20 cellular contexts compared by ENCODE assay signal in the genomic region with DNA sequence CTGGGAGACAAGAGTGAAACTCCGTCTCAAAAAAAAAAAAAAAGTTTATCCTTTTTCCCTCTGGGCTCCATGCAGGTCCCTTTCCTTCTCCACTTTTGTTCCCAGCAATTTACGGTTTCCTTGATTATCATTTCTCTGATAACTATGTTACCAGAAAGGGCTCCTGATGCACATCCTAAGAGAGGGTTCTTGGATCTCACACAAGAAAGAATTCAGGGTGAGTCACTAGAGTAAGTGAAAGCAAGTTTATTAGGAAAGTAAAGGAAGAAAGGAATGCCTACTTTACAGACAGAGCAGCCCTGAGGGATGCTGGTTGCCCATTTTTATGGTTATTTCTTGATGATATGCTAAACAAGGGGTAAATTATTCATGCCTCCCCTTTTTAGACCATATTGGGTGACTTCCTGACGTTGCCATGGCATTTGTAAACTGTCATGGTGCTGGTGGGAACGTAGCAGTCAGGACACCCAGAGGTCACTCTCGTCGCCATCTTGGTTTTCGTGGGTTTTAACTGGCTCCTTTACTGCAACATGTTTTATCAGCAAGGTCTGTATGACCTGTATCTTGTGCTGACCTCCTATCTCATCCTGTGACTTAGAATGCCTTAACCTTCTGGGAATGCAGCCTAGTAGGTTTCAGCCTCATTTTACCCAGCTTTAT. TPM values are rescaled to one million over a fixed set of nuclear protein-coding genes. Genes with fewer than 3 reads are reported as not detected.
DNase-seq lines count a peak whose midpoint lies in the region; TF ChIP-seq lines count a peak whose summit lies in the region.
"Had no signal": no experiment of that assay in that cellular context is flagged by ENCODE, and none has a peak within 500 bp of the region (broad histone marks: within the 10 kb centered on the region; RNA-seq: fewer than 3 reads in every experiment).

No MANE protein-coding gene starts in this region.

- peak overlapping the region; percentile 48; the same call in 1 of the 2 replicates for H2AFZ ChIP-seq in Karpas-422 (ENCODE audit: low read length)

- TF ChIP-seq POLR2A in uterus (IDR thresholded peaks at IDR 0.05) = no peak
- no peak for TF ChIP-seq POLR2A in adrenal gland (IDR thresholded peaks at IDR 0.05)

- H3K36me3 ChIP-seq in Karpas-422 (ENCODE audit: insufficient read depth, low read length) (no peaks in the 10 kb centered on the region), brain microvascular endothelial cell (replicated peaks) (no peaks in the 10 kb centered on the region), uterus (no peaks in the 10 kb centered on the region), adrenal gland (replicated peaks in 1 of 2) (no peaks in the 10 kb centered on the region)
- H3K36me3 ChIP-seq: colonic mucosa, heart right ventricle, ovary, spleen, upper lobe of left lung had no signal

- no peaks in the 10 kb centered on the region for H3K79me2 ChIP-seq in Karpas-422 (ENCODE audit: low read length)

- 64 to 78% (median 74%) methylated on average over 7 of the region's 7 CpGs for WGBS in adrenal gland, 4 donors

- no peaks in the 10 kb centered on the region for H3K9me2 ChIP-seq in Karpas-422 (replicated peaks; ENCODE audit: insufficient read depth, low read length)

- no peak overlapping the region for H3K4me3 ChIP-seq in AG10803 (ENCODE audit: low read length)
- H3K4me3 ChIP-seq in Karpas-422 (ENCODE audit: low read length) = no peak overlapping the region
- no peak overlapping the region for H3K4me3 ChIP-seq in brain microvascular endothelial cell (ENCODE audit: low read depth, low read length)
- no peak overlapping the region for H3K4me3 ChIP-seq in uterus
- H3K4me3 ChIP-seq in adrenal gland = no peak overlapping the region
- H3K4me3 ChIP-seq: colonic mucosa, heart right ventricle, ovary, spleen, upper lobe of left lung had no signal

- intact Hi-C loops in uterus (cut with DNase I; ENCODE audit: low total_unique reads) (loop anchor here (5.0 kb wide), 1 partner anchor 152 kb away; no protein-coding TSS in a partner anchor), adrenal gland (cut with DNase I) (loop anchor here in 1 of 2 donors (5.0 kb wide), 2 partner anchors 152 to 357 kb away; no protein-coding TSS in a partner anchor)

- peak; percentile 57 for DNase-seq in AG10803 (ENCODE audit: low read depth)
- no peak for DNase-seq in Karpas-422
- DNase-seq in brain microvascular endothelial cell = peak; percentile 9
- peak; percentile 23 for DNase-seq in kidney tubule cell (ENCODE audit: low spot score)
- DNase-seq in uterus = no peak
- no peak for DNase-seq in activated naive CD4-positive, alpha-beta T cell (lab: John Stamatoyannopoulos, UW)
- DNase-seq in adrenal gland = no peak
- no peak for DNase-seq in effector CD4-positive, alpha-beta T cell
- DNase-seq: activated CD4-positive, alpha-beta T cell treated with anti-CD3 and anti-CD28 coated beads, Interleukin-2, amount 50 U/mL, for 4 hours; activated T-cell treated with anti-CD3 and anti-CD28 coated beads, Interleukin-2, amount 50 U/mL, for 72 hours; colonic mucosa; GF-D8; heart right ventricle; Kasumi-1; left colon; NCI-H146; ovary; spleen; stimulated activated naive CD4-positive, alpha-beta T cell; upper lobe of left lung had no signal

- H3K4me2 ChIP-seq in Karpas-422 (ENCODE audit: low read depth, low read length, poor library complexity, severe bottlenecking) = no peak overlapping the region

- in situ Hi-C loops in brain microvascular endothelial cell (cut with HindIII; ENCODE audit: low pct_ligation_motif_present, low sequenced_read_pairs) = no loop called here

- H3K9me3 ChIP-seq in Karpas-422 (ENCODE audit: low read length) (no peaks in the 10 kb centered on the region), uterus (no peaks in the 10 kb centered on the region), adrenal gland (replicated peaks in 1 of 3) (no peaks in the 10 kb centered on the region)
- H3K9me3 ChIP-seq: colonic mucosa, heart right ventricle, ovary, spleen, upper lobe of left lung had no signal

- H3K27ac ChIP-seq in Karpas-422 (ENCODE audit: low read length) = no peak overlapping the region
- H3K27ac ChIP-seq in brain microvascular endothelial cell = no peak overlapping the region
- H3K27ac ChIP-seq in uterus = no peak overlapping the region
- no peak overlapping the region for H3K27ac ChIP-seq in adrenal gland
- H3K27ac ChIP-seq: colonic mucosa, heart right ventricle, ovary, spleen, upper lobe of left lung had no signal

- H3K4me1 ChIP-seq in Karpas-422 (ENCODE audit: low read length) = peaks cover 4% of the 10 kb centered on the region; the same call in 1 of the 2 replicates
- H3K4me1 ChIP-seq in uterus = no peaks in the 10 kb centered on the region
- no peaks in the 10 kb centered on the region for H3K4me1 ChIP-seq in adrenal gland (replicated peaks in 1 of 2)
- H3K4me1 ChIP-seq: colonic mucosa had no signal

- H3K27me3 ChIP-seq in Karpas-422 (ENCODE audit: low read length) (no peaks in the 10 kb centered on the region), brain microvascular endothelial cell (replicated peaks) (no peaks in the 10 kb centered on the region), uterus (no peaks in the 10 kb centered on the region), adrenal gland (no peaks in the 10 kb centered on the region)
- H3K27me3 ChIP-seq: colonic mucosa, heart right ventricle, ovary, upper lobe of left lung had no signal

- TF ChIP-seq CTCF in AG10803 (conservative IDR thresholded peaks at IDR 0.05; ENCODE audit: low read length) (no peak), brain microvascular endothelial cell (IDR thresholded peaks at IDR 0.05; ENCODE audit: low read depth, low read length, missing control alignments) (no peak), uterus (IDR thresholded peaks at IDR 0.05) (no peak), adrenal gland (IDR thresholded peaks at IDR 0.05) (no peak)

- no peaks in the 10 kb centered on the region for H4K20me1 ChIP-seq in Karpas-422 (ENCODE audit: insufficient read depth, low read depth, low read length)

- H3K9ac ChIP-seq in Karpas-422 (ENCODE audit: low read length) = no peak overlapping the region

RNA-seq across cellular contexts. Expression of a gene that starts 13.5 kb away (rescaled TPM):
- 16.0 and 22.2 TPM in 2 replicates for total RNA-seq in Karpas-422 (2014; rRNA removed; shearing (Covaris generic); ENCODE audit: low replicate concordance)
- total RNA-seq in uterus (10 to 100 TPM in 1 of 4 donors, not detected in 3; 21.4 TPM), adrenal gland (1 to 10 TPM in 3 of 8 donors, under 1 TPM in 5; 0.12 to 2.8 (median 0.75) TPM)
- 1 to 10 TPM in 1 of 3 donors, under 1 TPM in 2; 0.24 to 1.6 (median 0.24) TPM for polyA plus RNA-seq in adrenal gland

Comparison
In these comparisons a context has a peak if more than half of its experiments do, and no peak if none do; other contexts are left out.
1. DNase-seq: peak in AG10803 (single experiment), brain microvascular endothelial cell (single experiment) and kidney tubule cell (single experiment); none in Karpas-422 (single experiment), uterus (0 of 2), activated naive CD4-positive, alpha-beta T cell (0 of 4), adrenal gland (0 of 7) and effector CD4-positive, alpha-beta T cell (single experiment).